In the genomic region with DNA sequence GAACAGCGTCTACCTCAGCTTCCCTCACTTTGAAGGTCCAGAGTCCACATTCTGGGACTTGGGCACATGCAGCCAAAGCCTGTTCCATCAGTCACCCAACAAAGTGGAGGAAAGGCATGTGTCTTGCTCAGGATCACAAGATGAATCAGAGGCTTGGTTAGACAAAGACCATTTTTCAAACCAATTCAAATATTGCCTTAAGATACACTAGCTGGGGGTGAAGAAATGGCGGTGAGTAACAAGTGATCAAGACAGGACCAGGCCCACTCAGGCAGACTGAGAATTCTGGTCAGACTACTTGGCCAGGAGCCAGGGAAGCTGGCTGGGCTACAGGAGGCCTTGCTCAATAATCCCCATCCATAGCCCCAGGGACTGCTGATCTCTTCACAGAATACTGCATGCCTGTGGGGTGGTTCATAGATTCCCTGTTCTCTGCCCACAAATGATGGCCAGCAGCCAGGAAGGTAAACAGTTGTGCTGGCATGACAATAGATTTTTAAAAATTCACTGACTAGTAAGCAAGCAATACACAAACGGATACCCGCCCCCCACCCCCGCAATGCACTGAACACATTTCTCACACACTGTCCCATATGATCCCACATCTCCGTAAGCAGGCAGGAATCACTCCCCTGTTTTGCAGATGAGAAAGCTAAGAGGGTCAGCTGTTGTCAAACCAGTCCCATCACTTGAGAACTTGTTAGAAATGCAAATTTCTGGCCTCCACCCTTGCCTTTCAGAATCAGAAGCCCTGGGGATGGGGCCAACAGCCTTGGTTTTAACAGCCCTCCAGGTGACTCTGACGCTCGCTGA, we compare ENCODE assay signal across 1 cellular context.
TF ChIP-seq lines count a peak whose summit lies in the region.

No MANE protein-coding gene starts in this region.

TF ChIP-seq in H1, 55 proteins besides CTCF, POLR2A, EP300 and RAD21:
- no peak for TF ChIP-seq BRCA1 (IDR thresholded peaks at IDR 0.05; ENCODE audit: low read depth, low read length)
- no peak for TF ChIP-seq KDM5A (IDR thresholded peaks at IDR 0.05; ENCODE audit: low read length)
- TF ChIP-seq TAF1 (IDR thresholded peaks at IDR 0.05; ENCODE audit: low read depth, low read length), result 0 out of 2 replicates have a peak, but pooled peaks have one; percentile 6
- peak; percentile 71 to 79; a peak in 2 of 4 replicates for TF ChIP-seq SIN3A (conservative IDR thresholded peaks at IDR 0.05 in 1 of 2, IDR thresholded peaks at IDR 0.05 in 1 of 2; ENCODE audit: low read depth in 1 of 2, low read length in 2 of 2)
- peak; percentile 2; the same call in 1 of the 2 replicates for TF ChIP-seq CEBPB (IDR thresholded peaks at IDR 0.05; ENCODE audit: low read depth, low read length)
- TF ChIP-seq YY1 (IDR thresholded peaks at IDR 0.05; ENCODE audit: low read depth, low read length), result no peak
